Comparison of ENCODE assay signal across 18 cellular contexts in the genomic region with DNA sequence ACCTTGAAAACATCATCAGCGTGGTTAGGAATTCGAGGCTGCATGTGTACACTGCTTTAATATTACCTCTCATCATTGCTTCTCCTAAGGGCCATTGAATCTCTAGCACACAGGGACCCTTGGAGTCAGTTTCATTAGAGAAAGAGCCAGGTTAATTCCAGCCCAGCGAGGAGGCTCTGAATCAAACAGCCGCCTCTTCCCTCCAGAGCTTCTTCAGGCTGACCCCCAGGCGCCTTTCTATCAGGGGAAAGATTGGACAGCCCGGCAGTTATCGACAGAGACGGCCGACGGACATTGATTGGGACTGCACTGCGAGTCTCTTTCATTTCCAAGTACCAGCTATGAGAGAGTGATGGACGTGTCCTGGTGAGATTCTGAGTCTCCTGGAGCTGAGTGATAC.
"Had no signal": no experiment of that assay in that cellular context is flagged by ENCODE, and none has a peak within 500 bp of the region (broad histone marks: within the 10 kb centered on the region; RNA-seq: fewer than 3 reads in every experiment).

No MANE protein-coding gene starts in this region.

- H3K9me3 ChIP-seq: heart left ventricle, neutrophil, tibial artery, upper lobe of right lung, vagina had no signal

- H3K27ac ChIP-seq: heart left ventricle, neutrophil, tibial artery, upper lobe of right lung, vagina had no signal

- FAIRE-seq: frontal cortex had no signal

- ATAC-seq: heart left ventricle; left colon; left ventricle myocardium superior; naive thymus-derived CD4-positive, alpha-beta T cell; right cardiac atrium; stimulated activated memory B cell treated with anti-CD40 and anti-IgM and Interleukin-4, amounts not matched to agents 10 μg/mL and 1 μg/mL and 100 μg/mL, for 72 hours; upper lobe of right lung had no signal

- H3K36me3 ChIP-seq: heart left ventricle, neutrophil, tibial artery, upper lobe of right lung, vagina had no signal

- H3K4me1 ChIP-seq: tibial artery, upper lobe of right lung, vagina had no signal

- DNase-seq: dermis blood vessel endothelial cell; effector CD4-positive, alpha-beta T cell; heart left ventricle; hippocampal formation; left colon; left ventricle myocardium superior; mammary epithelial cell; naive thymus-derived CD4-positive, alpha-beta T cell; nephron progenitor cell; stimulated activated CD4-positive, alpha-beta T cell treated with anti-CD3 and anti-CD28 coated beads, Interleukin-4, amount 100 ng/mL, for 1 hour; upper lobe of right lung had no signal

- H3K4me3 ChIP-seq: heart left ventricle, smooth muscle cell, tibial artery, upper lobe of right lung, vagina had no signal

- H3K27me3 ChIP-seq: neutrophil, tibial artery, upper lobe of right lung, vagina had no signal
